In genomic region chr17:81863123-81863675, GRCh38 we compare ENCODE assay signal across 9 cellular contexts. TPM values are rescaled to one million over a fixed set of nuclear protein-coding genes. Genes with fewer than 3 reads are reported as not detected.
DNase-seq lines count a peak whose midpoint lies in the region; ATAC-seq and TF ChIP-seq lines count a peak whose summit lies in the region.
"Had no signal": no experiment of that assay in that cellular context is flagged by ENCODE, and none has a peak within 500 bp of the region (broad histone marks: within the 10 kb centered on the region; RNA-seq: fewer than 3 reads in every experiment).

No MANE protein-coding gene starts in this region.

- H3K9me3 Mint-ChIP-seq in activated CD8-positive, alpha-beta T cell treated with anti-CD3 and anti-CD28 coated beads, Interleukin-2, amount 10 ng/mL, durations not matched to agents 7 days and 5 days (ENCODE audit: insufficient read depth), result no peaks in the 10 kb centered on the region
- H3K9me3 Mint-ChIP-seq in immature natural killer cell, result peaks cover 0 to 2% (median under 1%) of the 10 kb centered on the region in 6 donors

- H3K4me1 Mint-ChIP-seq in activated CD8-positive, alpha-beta T cell treated with anti-CD3 and anti-CD28 coated beads, Interleukin-2, amount 10 ng/mL, durations not matched to agents 7 days and 5 days (ENCODE audit: low read depth), result peaks cover 53% of the 10 kb centered on the region
- peaks cover 48 to 53% of the 10 kb centered on the region in 2 donors for H3K4me1 Mint-ChIP-seq in immature natural killer cell

- POLR2A ChIA-PET in activated CD8-positive, alpha-beta T cell treated with anti-CD3 and anti-CD28 coated beads, Interleukin-2, amount 10 ng/mL, durations not matched to agents 7 days and 5 days (lab: Charles Lee), result interaction anchor here (1.1 kb wide), 1 partner anchor 22 kb away, joined by 4 read pairs; no protein-coding TSS in a partner anchor

- H3K4me1 ChIP-seq in left ventricle myocardium inferior (peaks cover 80% of the 10 kb centered on the region), aorta (ENCODE audit: control insufficient read depth in 1 of 2, insufficient read depth in 2 of 2, low read length in 2 of 2) (peaks cover 3 to 4% of the 10 kb centered on the region in 2 donors)

- peaks cover 57% of the 10 kb centered on the region for H3K36me3 Mint-ChIP-seq in activated CD8-positive, alpha-beta T cell treated with anti-CD3 and anti-CD28 coated beads, Interleukin-2, amount 10 ng/mL, durations not matched to agents 7 days and 5 days (ENCODE audit: low read depth)
- H3K36me3 Mint-ChIP-seq in immature natural killer cell, result peaks cover 0 to 7% (median 0%) of the 10 kb centered on the region in 3 donors

- no peaks in the 10 kb centered on the region for H3K27me3 ChIP-seq in left ventricle myocardium inferior (ENCODE audit: low read depth)
- peaks cover 0 to 13% of the 10 kb centered on the region in 2 donors for H3K27me3 ChIP-seq in aorta (ENCODE audit: control insufficient read depth in 1 of 2, insufficient read depth in 2 of 2, low read length in 1 of 2)
- H3K27me3 ChIP-seq: heart left ventricle had no signal

- DNase-seq in left ventricle myocardium inferior (no peak), cardiac septum (ENCODE audit: low spot score) (no peak), immature natural killer cell (no peak), aorta (no peak)
- DNase-seq in activated CD8-positive, alpha-beta T cell treated with anti-CD3 and anti-CD28 coated beads, Interleukin-2, amount 10 ng/mL, durations not matched to agents 7 days and 5 days, result no peak
- no peak for DNase-seq in stimulated activated CD4-positive, alpha-beta T cell treated with anti-CD3 and anti-CD28 coated beads, Interleukin-1b, Interleukin-23, amount 100 ng/mL, for 48 hours
- no peak for DNase-seq in effector CD4-positive, alpha-beta T cell
- DNase-seq: heart left ventricle had no signal

- intact Hi-C loops in left ventricle myocardium inferior (cut with micrococcal nuclease), result no loop called here
- intact Hi-C loops in cardiac septum (cut with DNase I), result no loop called here
- intact Hi-C loops in aorta (cut with DNase I), result loop anchor here in 1 of 2 donors (5.0 kb wide), 1 partner anchor 41 kb away; no protein-coding TSS in a partner anchor

- H3K27ac ChIP-seq in left ventricle myocardium inferior (replicated peaks) (peak overlapping the region; percentile 97), aorta (ENCODE audit: low read depth in 1 of 2, low read length in 2 of 2) (no peak overlapping the region)

- H3K4me3 ChIP-seq in left ventricle myocardium inferior (no peak overlapping the region), aorta (ENCODE audit: low read length in 2 of 2) (no peak overlapping the region)
- H3K4me3 ChIP-seq: heart left ventricle had no signal

- H3K36me3 ChIP-seq in left ventricle myocardium inferior, result peaks cover 22% of the 10 kb centered on the region
- H3K36me3 ChIP-seq in aorta (ENCODE audit: control insufficient read depth in 1 of 2, insufficient read depth in 2 of 2, low read length in 1 of 2), result peaks cover 0 to 3% of the 10 kb centered on the region in 2 donors

- peak overlapping the region; percentile 73 for H3K4me3 Mint-ChIP-seq in activated CD8-positive, alpha-beta T cell treated with anti-CD3 and anti-CD28 coated beads, Interleukin-2, amount 10 ng/mL, durations not matched to agents 7 days and 5 days
- peak overlapping the region; percentile 50 to 75 (median 69) for H3K4me3 Mint-ChIP-seq in immature natural killer cell

- WGBS in aorta, 2 donors, result 75 to 78% methylated on average over 6 of the region's 6 CpGs

- ATAC-seq in activated CD8-positive, alpha-beta T cell treated with anti-CD3 and anti-CD28 coated beads, Interleukin-2, amount 10 ng/mL, durations not matched to agents 7 days and 5 days, result no peak
- no peak for ATAC-seq in aorta (ENCODE audit: low FRiP score)
- ATAC-seq in GM19324 (IDR thresholded peaks at IDR 0.05; ENCODE audit: low FRiP score, unreplicated experiment), result no peak
- ATAC-seq: heart left ventricle had no signal

- CTCF ChIA-PET in activated CD8-positive, alpha-beta T cell treated with anti-CD3 and anti-CD28 coated beads, Interleukin-2, amount 10 ng/mL, durations not matched to agents 7 days and 5 days (lab: Charles Lee), result interaction anchor here (1.0 kb wide), 1 partner anchor 11 kb away, joined by 3 read pairs; no protein-coding TSS in a partner anchor

- H3K27me3 Mint-ChIP-seq in activated CD8-positive, alpha-beta T cell treated with anti-CD3 and anti-CD28 coated beads, Interleukin-2, amount 10 ng/mL, durations not matched to agents 7 days and 5 days (ENCODE audit: low read depth), result no peaks in the 10 kb centered on the region
- peaks cover 18 to 47% (median 29%) of the 10 kb centered on the region in 3 donors for H3K27me3 Mint-ChIP-seq in immature natural killer cell (ENCODE audit: low read depth in 3 of 3)

- H3K9me3 ChIP-seq in left ventricle myocardium inferior (replicated peaks) (no peaks in the 10 kb centered on the region), aorta (ENCODE audit: control insufficient read depth, low read length) (no peaks in the 10 kb centered on the region)
- H3K9me3 ChIP-seq: heart left ventricle had no signal

- peak overlapping the region; percentile 82 for H3K27ac Mint-ChIP-seq in activated CD8-positive, alpha-beta T cell treated with anti-CD3 and anti-CD28 coated beads, Interleukin-2, amount 10 ng/mL, durations not matched to agents 7 days and 5 days
- H3K27ac Mint-ChIP-seq in immature natural killer cell, result peak overlapping the region; percentile 69 to 90 (median 88)

- no peak for TF ChIP-seq CTCF in left ventricle myocardium inferior (IDR thresholded peaks at IDR 0.05; ENCODE audit: borderline replicate concordance)

RNA-seq across cellular contexts. Expression of gene P4HB, which starts 2.9 kb away (rescaled TPM):
- total RNA-seq in left ventricle myocardium inferior (267 TPM), cardiac septum (371 TPM), aorta (100 to 1,000 TPM; 407 to 436 TPM)
- 100 to 1,000 TPM; 474 to 498 TPM for total RNA-seq in activated CD8-positive, alpha-beta T cell treated with anti-CD3 and anti-CD28 coated beads, Interleukin-2, amount 10 ng/mL, durations not matched to agents 7 days and 5 days
- polyA plus RNA-seq in immature natural killer cell (100 to 1,000 TPM; 365 to 534 (median 475) TPM), aorta (100 to 1,000 TPM; 275 to 537 TPM)

RNA-seq across cellular contexts. Expression of gene ARHGDIA, which starts 7.9 kb away (rescaled TPM):
- total RNA-seq in left ventricle myocardium inferior (95.1 TPM), cardiac septum (158 TPM), aorta (100 to 1,000 TPM; 303 to 422 TPM)
- total RNA-seq in activated CD8-positive, alpha-beta T cell treated with anti-CD3 and anti-CD28 coated beads, Interleukin-2, amount 10 ng/mL, durations not matched to agents 7 days and 5 days, result 100 to 1,000 TPM; 756 to 778 TPM
- polyA plus RNA-seq in immature natural killer cell (100 to 1,000 TPM; 100 to 245 (median 133) TPM), aorta (100 to 1,000 TPM; 163 to 310 TPM)

RNA-seq across cellular contexts. Expression of gene ALYREF, which starts 28.2 kb away (rescaled TPM):
- total RNA-seq in left ventricle myocardium inferior (32.1 TPM), cardiac septum (40.1 TPM), aorta (10 to 100 TPM; 38.6 to 43.3 TPM)
- 100 to 1,000 TPM; 269 to 273 TPM for total RNA-seq in activated CD8-positive, alpha-beta T cell treated with anti-CD3 and anti-CD28 coated beads, Interleukin-2, amount 10 ng/mL, durations not matched to agents 7 days and 5 days
- polyA plus RNA-seq in immature natural killer cell (10 to 100 TPM; 36.2 to 63.3 (median 40.1) TPM), aorta (10 to 100 TPM; 29.7 to 36.1 TPM)

RNA-seq across cellular contexts. Expression of gene ANAPC11, which starts 28.3 kb away (rescaled TPM):
- total RNA-seq in left ventricle myocardium inferior (161 TPM), cardiac septum (131 TPM), aorta (10 to 100 TPM; 65.6 to 80.1 TPM)
- 100 to 1,000 TPM; 122 TPM for total RNA-seq in activated CD8-positive, alpha-beta T cell treated with anti-CD3 and anti-CD28 coated beads, Interleukin-2, amount 10 ng/mL, durations not matched to agents 7 days and 5 days
- polyA plus RNA-seq in immature natural killer cell (100 to 1,000 TPM; 339 to 578 (median 348) TPM), aorta (100 to 1,000 TPM; 190 to 195 TPM)

RNA-seq across cellular contexts. Expression of gene PPP1R27, which starts 28.3 kb away (rescaled TPM):
- total RNA-seq in left ventricle myocardium inferior (0.25 TPM), cardiac septum (0.32 TPM), aorta (not detected)
- total RNA-seq in activated CD8-positive, alpha-beta T cell treated with anti-CD3 and anti-CD28 coated beads, Interleukin-2, amount 10 ng/mL, durations not matched to agents 7 days and 5 days, result not detected
- polyA plus RNA-seq in immature natural killer cell (not detected), aorta (under 1 TPM in 1 of 2 donors, not detected in 1; 0.41 TPM)
- total RNA-seq: heart left ventricle had no signal
- polyA plus RNA-seq: heart left ventricle had no signal
